ENCODE assay signal across 18 cellular contexts in the genomic region with DNA sequence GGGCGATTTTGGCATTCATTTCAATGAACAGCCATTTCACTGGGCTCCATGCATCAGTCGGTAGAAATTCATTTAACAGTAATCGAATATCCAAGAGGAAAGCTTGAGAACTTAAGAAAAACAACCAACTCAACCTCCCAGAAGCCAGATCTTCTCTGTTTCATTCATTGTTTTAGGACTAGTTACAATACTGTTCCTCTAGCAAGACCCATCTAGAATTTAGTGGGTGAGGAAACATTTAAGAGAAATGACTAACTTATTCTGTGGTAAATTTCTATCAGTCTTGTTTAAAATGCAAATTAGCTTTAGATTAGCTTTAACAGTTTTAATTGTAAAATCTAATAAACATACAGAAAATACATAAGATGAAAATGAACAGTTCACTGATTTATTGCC.
DNase-seq lines count a peak whose midpoint lies in the region; ATAC-seq and TF ChIP-seq lines count a peak whose summit lies in the region.
"Had no signal": no experiment of that assay in that cellular context is flagged by ENCODE, and none has a peak within 500 bp of the region (broad histone marks: within the 10 kb centered on the region; RNA-seq: fewer than 3 reads in every experiment).

No MANE protein-coding gene starts in this region.

- H3K9me3 Mint-ChIP-seq in activated CD4-positive, alpha-beta T cell treated with anti-CD3 and anti-CD28 coated beads, Interleukin-2, amount 10 ng/mL, durations not matched to agents 24 days and 14 days: no peaks in the 10 kb centered on the region
- peaks cover 0 to 10% (median 7%) of the 10 kb centered on the region in 7 donors for H3K9me3 Mint-ChIP-seq in naive B cell
- H3K9me3 Mint-ChIP-seq in stimulated activated naive CD8-positive, alpha-beta T cell treated with anti-CD3 and anti-CD28 coated beads, Interleukin-15, amount 100 ng/mL, for 72 hours: peaks cover 0 to 7% of the 10 kb centered on the region in 2 donors

- H3K27me3 Mint-ChIP-seq in activated CD4-positive, alpha-beta T cell treated with anti-CD3 and anti-CD28 coated beads, Interleukin-2, amount 10 ng/mL, durations not matched to agents 24 days and 14 days: peaks cover 9% of the 10 kb centered on the region
- H3K27me3 Mint-ChIP-seq in naive B cell: no peaks in the 10 kb centered on the region
- peaks cover 18% of the 10 kb centered on the region for H3K27me3 Mint-ChIP-seq in stimulated activated naive CD8-positive, alpha-beta T cell treated with anti-CD3 and anti-CD28 coated beads, Interleukin-15, amount 100 ng/mL, for 72 hours

- DNase-seq in activated CD4-positive, alpha-beta T cell treated with anti-CD3 and anti-CD28 coated beads, Interleukin-2, amount 10 ng/mL, durations not matched to agents 24 days and 14 days: no peak
- DNase-seq in activated CD4-positive, alpha-beta T cell treated with anti-CD3 and anti-CD28 coated beads for 1 hour: no peak
- DNase-seq in DND-41 (no peak), naive B cell (no peak), left cardiac atrium (no peak), A172 (ENCODE audit: low spot score) (no peak), NCI-H1436 treated with DMSO at 0.1 percent for 48 hours (lab: John Stamatoyannopoulos, UW) (no peak)
- no peak for DNase-seq in stimulated activated naive CD8-positive, alpha-beta T cell treated with anti-CD3 and anti-CD28 coated beads, Interleukin-15, amount 100 ng/mL, for 72 hours
- DNase-seq: Caco-2, HFFc6, KG1, NCI-H1048, NCI-H2081 treated with DMSO at 0.1 percent for 48 hours, NCI-H510A, NCI-H774 had no signal

- ATAC-seq in DND-41 (ENCODE audit: insufficient read depth, low read depth) (no peak), naive B cell (ENCODE audit: low read depth in 2 of 2) (no peak), left cardiac atrium (no peak)
- ATAC-seq in stimulated activated naive CD8-positive, alpha-beta T cell treated with anti-CD3 and anti-CD28 coated beads, Interleukin-15, amount 100 ng/mL, for 72 hours: no peak
- ATAC-seq: HepG2 had no signal

- H3K36me3 Mint-ChIP-seq in activated CD4-positive, alpha-beta T cell treated with anti-CD3 and anti-CD28 coated beads, Interleukin-2, amount 10 ng/mL, durations not matched to agents 24 days and 14 days (ENCODE audit: low read depth): no peaks in the 10 kb centered on the region
- H3K36me3 Mint-ChIP-seq in naive B cell: no peaks in the 10 kb centered on the region

- peaks cover 13% of the 10 kb centered on the region for H3K9me3 ChIP-seq in DND-41 (ENCODE audit: insufficient read depth, low read length, severe bottlenecking)
- H3K9me3 ChIP-seq: Caco-2 had no signal

- H3K4me3 ChIP-seq in DND-41 (ENCODE audit: low read depth in 1 of 2, low read length in 2 of 2): no peak overlapping the region

- H3K27ac Mint-ChIP-seq in activated CD4-positive, alpha-beta T cell treated with anti-CD3 and anti-CD28 coated beads, Interleukin-2, amount 10 ng/mL, durations not matched to agents 24 days and 14 days: peak overlapping the region; percentile 36
- peak overlapping the region in 5 of 6 donors; percentile 81 to 93 (median 90) for H3K27ac Mint-ChIP-seq in naive B cell
- peak overlapping the region; percentile 15 to 85 for H3K27ac Mint-ChIP-seq in stimulated activated naive CD8-positive, alpha-beta T cell treated with anti-CD3 and anti-CD28 coated beads, Interleukin-15, amount 100 ng/mL, for 72 hours
- H3K27ac Mint-ChIP-seq: HFFc6 had no signal

- peaks cover 2% of the 10 kb centered on the region; the same call in 1 of the 2 replicates for H3K36me3 ChIP-seq in DND-41 (ENCODE audit: insufficient read depth, low read length)

- H3K79me2 ChIP-seq in DND-41 (ENCODE audit: insufficient read depth, low read length): no peaks in the 10 kb centered on the region

- peak overlapping the region; percentile 11 for H3K4me3 Mint-ChIP-seq in activated CD4-positive, alpha-beta T cell treated with anti-CD3 and anti-CD28 coated beads, Interleukin-2, amount 10 ng/mL, durations not matched to agents 24 days and 14 days
- peak overlapping the region in 1 of 8 donors; percentile 51 for H3K4me3 Mint-ChIP-seq in naive B cell
- H3K4me3 Mint-ChIP-seq in stimulated activated naive CD8-positive, alpha-beta T cell treated with anti-CD3 and anti-CD28 coated beads, Interleukin-15, amount 100 ng/mL, for 72 hours: peak overlapping the region in 1 of 2 donors; percentile 50
- H3K4me3 Mint-ChIP-seq: HFFc6 had no signal

- no peaks in the 10 kb centered on the region for H4K20me1 ChIP-seq in DND-41 (ENCODE audit: insufficient read depth, low read length)

- TF ChIP-seq CTCF in DND-41 (IDR thresholded peaks at IDR 0.05; ENCODE audit: borderline replicate concordance, extremely low read depth, low read length, poor library complexity, severe bottlenecking): no peak

- no peaks in the 10 kb centered on the region for H3K27me3 ChIP-seq in DND-41 (ENCODE audit: insufficient read depth, low read length, poor library complexity)

- H3K4me1 ChIP-seq in DND-41 (ENCODE audit: insufficient read depth, low read length): peaks cover 29% of the 10 kb centered on the region
- H3K4me1 ChIP-seq: Caco-2 had no signal

- no peak overlapping the region; the same call in 1 of the 2 replicates for H3K4me2 ChIP-seq in DND-41 (ENCODE audit: insufficient read depth, low read length)

- H3K27ac ChIP-seq in DND-41 (ENCODE audit: low read length): peak overlapping the region; percentile 81
- H3K27ac ChIP-seq: C4-2B, RWPE1 had no signal

- peak overlapping the region; percentile 5; the same call in 1 of the 2 replicates for H3K9ac ChIP-seq in DND-41 (ENCODE audit: low read depth, low read length)

- intact Hi-C loops in activated CD4-positive, alpha-beta T cell treated with anti-CD3 and anti-CD28 coated beads, Interleukin-2, amount 10 ng/mL, durations not matched to agents 24 days and 14 days (cut with micrococcal nuclease): no loop called here
- intact Hi-C loops in left cardiac atrium (cut with DNase I): loop anchor here in 1 of 2 donors (10.0 kb wide), 1 partner anchor 63 kb away; no protein-coding TSS in a partner anchor

- no peak overlapping the region for H2AFZ ChIP-seq in DND-41 (ENCODE audit: low read depth, low read length)

- H3K4me1 Mint-ChIP-seq in activated CD4-positive, alpha-beta T cell treated with anti-CD3 and anti-CD28 coated beads, Interleukin-2, amount 10 ng/mL, durations not matched to agents 24 days and 14 days: peaks cover 12% of the 10 kb centered on the region
- H3K4me1 Mint-ChIP-seq in naive B cell: peaks cover 13 to 18% (median 14%) of the 10 kb centered on the region in 3 donors
- peaks cover 15% of the 10 kb centered on the region for H3K4me1 Mint-ChIP-seq in stimulated activated naive CD8-positive, alpha-beta T cell treated with anti-CD3 and anti-CD28 coated beads, Interleukin-15, amount 100 ng/mL, for 72 hours

Comparison
In these comparisons a context has a peak if more than half of its experiments do, and no peak if none do; other contexts are left out.
1. H3K27ac Mint-ChIP-seq: peak in every context shown above with its lines; median percentile 90 in naive B cell; 50 in stimulated activated naive CD8-positive, alpha-beta T cell treated with anti-CD3 and anti-CD28 coated beads, Interleukin-15, amount 100 ng/mL, for 72 hours; 36 in activated CD4-positive, alpha-beta T cell treated with anti-CD3 and anti-CD28 coated beads, Interleukin-2, amount 10 ng/mL, durations not matched to agents 24 days and 14 days.